Comparison of ENCODE assay signal across 27 cellular contexts in genomic region chrX:117407449-117408170, GRCh38.
"Had no signal": no experiment of that assay in that cellular context is flagged by ENCODE, and none has a peak within 500 bp of the region (broad histone marks: within the 10 kb centered on the region; RNA-seq: fewer than 3 reads in every experiment).

No MANE protein-coding gene starts in this region.

- H3K4me1 ChIP-seq: body of pancreas, gastrocnemius medialis, parathyroid adenoma, psoas muscle, right atrium auricular region, stomach, thyroid gland, upper lobe of left lung, vagina had no signal

- H3K9ac ChIP-seq: parathyroid adenoma had no signal

- H3K36me3 ChIP-seq: esophagus squamous epithelium, gastrocnemius medialis, right atrium auricular region, stomach, thyroid gland, upper lobe of left lung, vagina had no signal

- H3K27ac ChIP-seq: body of pancreas, gastrocnemius medialis, parathyroid adenoma, psoas muscle, right atrium auricular region, stomach, thyroid gland, upper lobe of left lung, vagina, VCaP had no signal

- H2AFZ ChIP-seq: parathyroid adenoma had no signal

- DNase-seq: activated CD4-positive, alpha-beta T cell treated with anti-CD3 and anti-CD28 coated beads for 4 hours; activated CD4-positive, alpha-beta T cell treated with anti-CD3 and anti-CD28 coated beads, Interleukin-2, amount 50 U/mL, for 4 hours; activated naive CD4-positive, alpha-beta T cell; activated T-cell treated with anti-CD3 and anti-CD28 coated beads for 4 hours; activated T-cell treated with anti-CD3 and anti-CD28 coated beads, Interleukin-2, amount 50 U/mL, for 72 hours; body of pancreas; cortex of kidney; esophagus squamous epithelium; gastrocnemius medialis; head of caudate nucleus; hippocampal formation; midbrain; naive thymus-derived CD4-positive, alpha-beta T cell; nucleus accumbens; psoas muscle; stimulated activated CD4-positive, alpha-beta T cell treated with anti-CD3 and anti-CD28 coated beads, Interleukin-15, amount 100 ng/mL, for 24 hours; stimulated activated CD4-positive, alpha-beta T cell treated with anti-CD3 and anti-CD28 coated beads, Interleukin-2, amount 100 ng/mL, for 24 hours; stimulated activated naive B cell treated with anti-CD40 and anti-IgM and Interleukin-4, amounts not matched to agents 10 μg/mL and 1 μg/mL and 100 μg/mL, for 72 hours; stomach; T-helper 1 cell; thyroid gland; upper lobe of left lung had no signal

- ATAC-seq: activated naive CD4-positive, alpha-beta T cell treated with anti-CD3 and anti-CD28 coated beads, Interleukin-2, amount 50 U/mL, for 72 hours; activated T-cell treated with anti-CD3 and anti-CD28 coated beads, Interleukin-2, amount 50 U/mL, for 72 hours; body of pancreas; gastrocnemius medialis; naive thymus-derived CD4-positive, alpha-beta T cell; psoas muscle; stimulated activated naive B cell treated with anti-CD40 and anti-IgM and Interleukin-4, amounts not matched to agents 10 μg/mL and 1 μg/mL and 100 μg/mL, for 72 hours had no signal

- H3K79me2 ChIP-seq: parathyroid adenoma had no signal

- H3K9me3 ChIP-seq: body of pancreas, esophagus squamous epithelium, gastrocnemius medialis, psoas muscle, right atrium auricular region, stomach, thyroid gland, upper lobe of left lung, vagina had no signal

- H3K27me3 ChIP-seq: body of pancreas, esophagus squamous epithelium, gastrocnemius medialis, right atrium auricular region, stomach, thyroid gland, upper lobe of left lung, vagina had no signal

- H3K4me3 ChIP-seq: body of pancreas, esophagus squamous epithelium, gastrocnemius medialis, psoas muscle, right atrium auricular region, stomach, thyroid gland, upper lobe of left lung, vagina had no signal
